ENCODE assay signal across 1 cellular context in the genomic region with DNA sequence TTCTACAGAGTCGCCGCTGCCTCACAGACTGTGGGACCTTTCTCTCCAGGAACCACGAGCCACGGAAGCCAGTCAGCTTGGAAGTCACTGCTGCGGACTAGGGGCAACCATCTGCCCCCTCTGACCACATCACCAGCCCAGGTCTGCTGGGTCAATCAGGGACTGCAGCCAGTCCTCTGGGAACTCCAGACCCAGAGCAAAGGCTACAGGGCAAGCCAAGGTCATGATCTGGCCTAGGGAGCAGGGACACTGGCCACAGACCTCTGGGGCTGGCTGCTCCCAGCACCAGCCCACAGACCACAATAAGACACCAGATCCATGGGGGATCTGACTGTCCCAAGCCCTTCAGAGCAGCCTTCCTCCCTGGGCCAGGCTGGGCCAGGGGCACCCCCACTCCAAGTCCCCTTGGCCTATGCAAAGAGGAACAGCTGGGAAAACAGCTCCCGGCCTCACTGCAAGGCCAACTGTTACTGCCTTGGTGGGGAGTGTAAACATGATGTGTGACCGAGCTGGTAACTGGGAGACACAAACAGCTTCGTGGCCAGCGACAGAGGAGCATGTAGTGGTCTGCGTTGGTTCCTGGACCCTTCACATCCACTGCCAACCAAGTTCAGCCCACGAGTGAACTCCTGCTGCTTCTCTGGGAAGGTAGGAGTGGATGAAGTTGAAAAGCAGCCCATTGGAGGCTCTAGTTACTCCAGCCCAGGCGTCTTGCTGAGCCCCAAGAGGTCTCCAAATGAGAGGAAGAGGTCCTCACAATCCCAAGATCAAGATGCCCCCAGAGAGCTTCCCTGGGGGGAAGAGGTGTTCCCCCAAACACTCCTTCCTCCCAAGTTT.
TF ChIP-seq lines count a peak whose summit lies in the region.

No MANE protein-coding gene starts in this region.

TF ChIP-seq in endothelial cell of umbilical vein, 7 proteins besides CTCF, POLR2A, EP300 and RAD21:
- TF ChIP-seq MYC (IDR thresholded peaks at IDR 0.05; ENCODE audit: low read depth, low read length) = no peak
- TF ChIP-seq, protein P1, sequence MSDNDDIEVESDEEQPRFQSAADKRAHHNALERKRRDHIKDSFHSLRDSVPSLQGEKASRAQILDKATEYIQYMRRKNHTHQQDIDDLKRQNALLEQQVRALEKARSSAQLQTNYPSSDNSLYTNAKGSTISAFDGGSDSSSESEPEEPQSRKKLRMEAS (IDR thresholded peaks at IDR 0.05; ENCODE audit: insufficient read depth, insufficient read length) = no peak
- TF ChIP-seq GATA2 (IDR thresholded peaks at IDR 0.05; ENCODE audit: insufficient read depth, insufficient read length, low read depth, low read length) = no peak
- no peak for TF ChIP-seq JUN (IDR thresholded peaks at IDR 0.05; ENCODE audit: borderline replicate concordance, insufficient read depth, insufficient read length, low read depth)
